9 cellular contexts compared by ENCODE assay signal in genomic region chr15:38176155-38176554, GRCh38.
DNase-seq lines count a peak whose midpoint lies in the region; ATAC-seq and TF ChIP-seq lines count a peak whose summit lies in the region.
"Had no signal": no experiment of that assay in that cellular context is flagged by ENCODE, and none has a peak within 500 bp of the region (broad histone marks: within the 10 kb centered on the region; RNA-seq: fewer than 3 reads in every experiment).

No MANE protein-coding gene starts in this region.

- H4K20me1 ChIP-seq in OCI-LY7 (ENCODE audit: insufficient read depth, low read length) = no peaks in the 10 kb centered on the region

- BruUV-seq in OCI-LY7 (replicated peaks; lab: Mats Ljungman, UMichigan) = no TSS peak

- H3K4me2 ChIP-seq in OCI-LY7 (ENCODE audit: low read length) = no peak overlapping the region

- H3K27ac ChIP-seq in OCI-LY7 (ENCODE audit: low read depth, low read length, poor library complexity, severe bottlenecking) = no peak overlapping the region

- no peaks in the 10 kb centered on the region for H3K36me3 ChIP-seq in OCI-LY7 (ENCODE audit: insufficient read depth, low read length)

- H3K4me1 ChIP-seq in OCI-LY7 (ENCODE audit: insufficient read depth, low read length, poor library complexity, severe bottlenecking) = no peaks in the 10 kb centered on the region

- TF ChIP-seq CTCF in astrocyte of the spinal cord (IDR thresholded peaks at IDR 0.05; ENCODE audit: low read depth, low read length) (no peak), OCI-LY7 (conservative IDR thresholded peaks at IDR 0.05; ENCODE audit: low read length) (no peak)

- in situ Hi-C loops in astrocyte of the spinal cord (cut with HindIII; ENCODE audit: low sequenced_read_pairs) = no loop called here

- H3K9me3 ChIP-seq in OCI-LY7 (ENCODE audit: low read length) = no peaks in the 10 kb centered on the region

- H3K9me2 ChIP-seq in OCI-LY7 (ENCODE audit: insufficient read depth, low read length) = no peaks in the 10 kb centered on the region

- H3K4me3 ChIP-seq in astrocyte of the spinal cord (ENCODE audit: low read depth, low read length) (no peak overlapping the region), OCI-LY7 (ENCODE audit: low read depth, low read length, poor library complexity, severe bottlenecking) (no peak overlapping the region)

- no peak overlapping the region for H2AFZ ChIP-seq in OCI-LY7 (ENCODE audit: low read length)

- intact Hi-C loops in OCI-LY7 (cut with micrococcal nuclease; ENCODE audit: unreplicated experiment) = loop anchor here (1.0 kb wide), 1 partner anchor 17 kb away; no protein-coding TSS in a partner anchor
- intact Hi-C loops in Right ventricle myocardium inferior (cut with DNase I) = no loop called here

- CTCF ChIA-PET in OCI-LY7 (lab: Charles Lee; ENCODE audit: unreplicated experiment) = interaction anchor here (1.0 kb wide), 1 partner anchor 11 kb away, joined by 3 read pairs; no protein-coding TSS in a partner anchor

- DNase-seq in AG08396 (ENCODE audit: low spot score) (peak; percentile 51), astrocyte of the spinal cord (ENCODE audit: low read depth, low spot score) (peak; percentile 83), OCI-LY7 (ENCODE audit: low spot score) (no peak), Right ventricle myocardium inferior (ENCODE audit: missing footprints) (no peak), DMS153 (lab: John Stamatoyannopoulos, UW) (no peak), ureter (ENCODE audit: low spot score) (no peak)

- POLR2A ChIA-PET in OCI-LY7 (lab: Charles Lee) = no interaction called here

- ATAC-seq in GM19397 (IDR thresholded peaks at IDR 0.05; ENCODE audit: unreplicated experiment) (peak; percentile 81), HG03159 (IDR thresholded peaks at IDR 0.05; ENCODE audit: unreplicated experiment) (peak; percentile 96), Right ventricle myocardium inferior (no peak)
- ATAC-seq: HepG2 had no signal

- no peaks in the 10 kb centered on the region for H3K79me2 ChIP-seq in OCI-LY7 (ENCODE audit: insufficient read depth, low read depth, low read length)

Comparison
In these comparisons a context has a peak if more than half of its experiments do, and no peak if none do; other contexts are left out.
1. DNase-seq: peak in AG08396 (single experiment) and astrocyte of the spinal cord (single experiment); none in OCI-LY7 (single experiment), Right ventricle myocardium inferior (single experiment), DMS153 (single experiment) and ureter (single experiment).